ENCODE assay signal across 16 cellular contexts in genomic region chr17:841313-841712, GRCh38. TPM values are rescaled to one million over a fixed set of nuclear protein-coding genes. Genes with fewer than 3 reads are reported as not detected.
DNase-seq lines count a peak whose midpoint lies in the region; ATAC-seq, FAIRE-seq and TF ChIP-seq lines count a peak whose summit lies in the region.
"Had no signal": no experiment of that assay in that cellular context is flagged by ENCODE, and none has a peak within 500 bp of the region (broad histone marks: within the 10 kb centered on the region; RNA-seq: fewer than 3 reads in every experiment).

No MANE protein-coding gene starts in this region.

- H3K27me3 Mint-ChIP-seq in Caco-2 (ENCODE audit: insufficient read depth, unreplicated experiment), result no peaks in the 10 kb centered on the region

- H3K9me1 ChIP-seq in keratinocyte (ENCODE audit: control insufficient read depth, extremely low read depth, insufficient read depth, low read length), result no peaks in the 10 kb centered on the region

- POLR2A ChIA-PET in Caco-2 (lab: Charles Lee), result no interaction called here

- no peak overlapping the region for H2AFZ ChIP-seq in keratinocyte (ENCODE audit: control insufficient read depth, low read length)

- no peak for TF ChIP-seq EP300 in sigmoid colon (IDR thresholded peaks at IDR 0.05)

- H3K4me3 ChIP-seq in Caco-2 (ENCODE audit: low read depth, low read length) (no peak overlapping the region), H7 (ENCODE audit: insufficient read depth, low read depth, low read length) (no peak overlapping the region), keratinocyte (ENCODE audit: control insufficient read depth in 2 of 3, extremely low read depth in 1 of 3, insufficient read depth in 2 of 3, low read depth in 1 of 3, low read length in 3 of 3) (no peak overlapping the region), sigmoid colon (no peak overlapping the region)
- H3K4me3 ChIP-seq: K562, SK-N-MC had no signal

- peaks cover 94% of the 10 kb centered on the region for H3K36me3 Mint-ChIP-seq in Caco-2 (ENCODE audit: insufficient read depth, unreplicated experiment)
- H3K36me3 Mint-ChIP-seq: CD8-positive, alpha-beta memory T cell had no signal

- H3K36me3 ChIP-seq in Caco-2 (ENCODE audit: control insufficient read depth, insufficient read depth, low read length), result no peaks in the 10 kb centered on the region; the same call in 1 of the 2 replicates
- no peaks in the 10 kb centered on the region; the same call in 1 of the 2 replicates for H3K36me3 ChIP-seq in H7 (replicated peaks; ENCODE audit: control insufficient read depth, insufficient read depth, low read length)
- peaks cover 7 to 23% of the 10 kb centered on the region in 2 experiments for H3K36me3 ChIP-seq in keratinocyte (ENCODE audit: control insufficient read depth in 2 of 2, extremely low read depth in 1 of 2, insufficient read depth in 2 of 2, low read length in 2 of 2)
- no peaks in the 10 kb centered on the region for H3K36me3 ChIP-seq in sigmoid colon
- H3K36me3 ChIP-seq: BE2C had no signal

- WGBS in sigmoid colon, 2 donors, result 80 to 85% methylated on average over 33 of the region's 33 CpGs

- peak; percentile 46 for FAIRE-seq in keratinocyte (lab: Jason Lieb, UNC)
- FAIRE-seq: GM18507, K562 had no signal

- peaks cover 6% of the 10 kb centered on the region for H4K20me1 ChIP-seq in keratinocyte (ENCODE audit: control insufficient read depth, extremely low read depth, insufficient read depth, low read length)

- H3K9ac ChIP-seq in keratinocyte (ENCODE audit: control insufficient read depth, extremely low read depth, insufficient read depth, low read length), result no peak overlapping the region

- TF ChIP-seq CTCF in Caco-2 (IDR thresholded peaks at IDR 0.05; ENCODE audit: insufficient read depth in 1 of 2, low read depth in 1 of 2, low read length in 1 of 2, severe bottlenecking in 1 of 2, unreplicated experiment in 1 of 2) (no peak), keratinocyte (optimal IDR thresholded peaks at IDR 0.05 in 1 of 3, IDR thresholded peaks at IDR 0.05 in 1 of 3, conservative IDR thresholded peaks at IDR 0.05 in 1 of 3; ENCODE audit: extremely low read depth in 1 of 3, insufficient read depth in 2 of 3, low read length in 3 of 3) (no peak), sigmoid colon (IDR thresholded peaks at IDR 0.05) (no peak)

- no peaks in the 10 kb centered on the region for H3K4me1 Mint-ChIP-seq in Caco-2 (ENCODE audit: low read depth, unreplicated experiment)
- H3K4me1 Mint-ChIP-seq: CD8-positive, alpha-beta memory T cell had no signal

- CTCF ChIA-PET in Caco-2 (lab: Charles Lee), result no interaction called here

- peaks cover 12% of the 10 kb centered on the region for H3K9me3 Mint-ChIP-seq in Caco-2 (ENCODE audit: unreplicated experiment)
- H3K9me3 Mint-ChIP-seq: CD8-positive, alpha-beta memory T cell had no signal

- DNase-seq in Caco-2, result no peak
- peak; percentile 59 for DNase-seq in H7
- no peak for DNase-seq in keratinocyte (ENCODE audit: low read depth, low spot score)
- DNase-seq in sigmoid colon, result no peak
- DNase-seq in NCI-H1930 (lab: John Stamatoyannopoulos, UW), result no peak
- no peak for DNase-seq in DMS53 (lab: John Stamatoyannopoulos, UW)
- DNase-seq: BE2C; CD8-positive, alpha-beta memory T cell; NCI-H1694; NCI-H446 had no signal

- no peak overlapping the region for H3K27ac ChIP-seq in keratinocyte (ENCODE audit: control insufficient read depth, insufficient read depth, low read length)
- H3K27ac ChIP-seq in sigmoid colon, result peak overlapping the region in 3 of 4 donors; percentile 42 to 89 (median 89)
- H3K27ac ChIP-seq: HL-60, SK-N-MC had no signal

- H3K4me2 ChIP-seq in keratinocyte (ENCODE audit: control insufficient read depth, extremely low read depth, insufficient read depth, low read depth, low read length), result no peak overlapping the region

- H3K4me1 ChIP-seq in Caco-2 (no peaks in the 10 kb centered on the region), keratinocyte (ENCODE audit: control insufficient read depth, extremely low read depth, insufficient read depth, low read length) (no peaks in the 10 kb centered on the region), sigmoid colon (peaks cover 0 to 32% (median 27%) of the 10 kb centered on the region in 4 donors)
- H3K4me1 ChIP-seq: BE2C had no signal

- H3K9me3 ChIP-seq in Caco-2, result no peaks in the 10 kb centered on the region; the same call in 1 of the 2 replicates
- H3K9me3 ChIP-seq in keratinocyte (ENCODE audit: control insufficient read depth, low read depth, low read length), result peaks cover 2% of the 10 kb centered on the region
- no peaks in the 10 kb centered on the region for H3K9me3 ChIP-seq in sigmoid colon
- H3K9me3 ChIP-seq: BE2C had no signal

- H3K27me3 ChIP-seq in Caco-2 (replicated peaks; ENCODE audit: control insufficient read depth, insufficient read depth, low read length), result no peaks in the 10 kb centered on the region
- no peaks in the 10 kb centered on the region for H3K27me3 ChIP-seq in H7 (ENCODE audit: control insufficient read depth, insufficient read depth, low read length)
- H3K27me3 ChIP-seq in keratinocyte (ENCODE audit: control insufficient read depth, extremely low read depth, insufficient read depth, low read length), result no peaks in the 10 kb centered on the region
- H3K27me3 ChIP-seq in sigmoid colon, result no peaks in the 10 kb centered on the region
- H3K27me3 ChIP-seq: BE2C had no signal

- intact Hi-C loops in Caco-2 (cut with micrococcal nuclease; ENCODE audit: unreplicated experiment), result no loop called here
- intact Hi-C loops in sigmoid colon (cut with DNase I), result no loop called here

- no peak overlapping the region for H3K4me3 Mint-ChIP-seq in Caco-2 (ENCODE audit: unreplicated experiment)
- H3K4me3 Mint-ChIP-seq: CD8-positive, alpha-beta memory T cell had no signal

- dilution Hi-C loops in keratinocyte (cut with MboI; ENCODE audit: extremely low pct_ligation_motif_present, low sequenced_read_pairs), result no loop called here

- TF ChIP-seq POLR2A in sigmoid colon (IDR thresholded peaks at IDR 0.05), result no peak

- no TSS peak for BruUV-seq in Caco-2 (replicated peaks; lab: Mats Ljungman, UMichigan)

- no peak for ATAC-seq in HG02798 (IDR thresholded peaks at IDR 0.05; ENCODE audit: poor library complexity, unreplicated experiment)
- no peak for ATAC-seq in HG03469 (IDR thresholded peaks at IDR 0.05; ENCODE audit: unreplicated experiment)
- ATAC-seq: K562 had no signal

- H3K27ac Mint-ChIP-seq in Caco-2 (ENCODE audit: unreplicated experiment), result peak overlapping the region; percentile 45
- H3K27ac Mint-ChIP-seq: CD8-positive, alpha-beta memory T cell had no signal

- H3K79me2 ChIP-seq in keratinocyte (ENCODE audit: control insufficient read depth, insufficient read depth, low read length), result peaks cover 83% of the 10 kb centered on the region

RNA-seq across cellular contexts. Expression of gene MRM3, which starts 59.2 kb away (rescaled TPM):
- total RNA-seq in Caco-2 (2022), result 11.0 and 14.1 TPM in 2 replicates
- 58.9 and 61.5 TPM in 2 replicates for total RNA-seq in H7 (2014; rRNA removed; shearing (Covaris generic))
- 10.9 to 15.5 TPM (median 11.5 TPM) in 3 replicates for polyA plus RNA-seq in keratinocyte
- polyA plus RNA-seq in keratinocyte (2011; ENCODE audit: low read depth), result 8.8 TPM
- 7.2 and 8.9 TPM in 2 replicates for polyA plus RNA-seq in keratinocyte (2011; cell fraction: cytosol; rRNA removed)
- polyA plus RNA-seq in keratinocyte (2011; cell fraction: nucleus; rRNA removed), result 8.3 and 8.8 TPM in 2 replicates
- 12.9 and 13.8 TPM in 2 replicates for polyA plus RNA-seq in keratinocyte (2012; ENCODE audit: low replicate concordance)
- 3.3 to 8.7 TPM (median 5.5 TPM) in 3 replicates for polyA minus RNA-seq in keratinocyte
- 6.9 TPM for polyA minus RNA-seq in keratinocyte (2011; cell fraction: cytosol; rRNA and poly(A)+ RNA removed)
- polyA minus RNA-seq in keratinocyte (2011; cell fraction: nucleus; rRNA and poly(A)+ RNA removed), result 6.1 and 6.4 TPM in 2 replicates
- 10 to 100 TPM; 11.0 to 22.4 (median 18.0) TPM for total RNA-seq in sigmoid colon
- 10 to 100 TPM; 10.4 to 17.4 (median 11.4) TPM for polyA plus RNA-seq in sigmoid colon

RNA-seq across cellular contexts. Expression of gene GLOD4, which starts 59.2 kb away (rescaled TPM):
- 69.7 and 74.0 TPM in 2 replicates for total RNA-seq in Caco-2 (2022)
- total RNA-seq in H7 (2014; rRNA removed; shearing (Covaris generic)), result 55.9 and 60.8 TPM in 2 replicates
- 47.1 to 71.9 TPM (median 62.8 TPM) in 3 replicates for polyA plus RNA-seq in keratinocyte
- polyA plus RNA-seq in keratinocyte (2011; ENCODE audit: low read depth), result 117 TPM
- 48.9 and 63.3 TPM in 2 replicates for polyA plus RNA-seq in keratinocyte (2011; cell fraction: cytosol; rRNA removed)
- polyA plus RNA-seq in keratinocyte (2011; cell fraction: nucleus; rRNA removed), result 89.0 and 91.2 TPM in 2 replicates
- polyA plus RNA-seq in keratinocyte (2012; ENCODE audit: low replicate concordance), result 63.4 and 74.8 TPM in 2 replicates
- polyA minus RNA-seq in keratinocyte, result 5.8 to 50.7 TPM (median 17.0 TPM) in 3 replicates
- 15.5 TPM for polyA minus RNA-seq in keratinocyte (2011; cell fraction: cytosol; rRNA and poly(A)+ RNA removed)
- polyA minus RNA-seq in keratinocyte (2011; cell fraction: nucleus; rRNA and poly(A)+ RNA removed), result 13.0 and 25.7 TPM in 2 replicates
- 10 to 100 TPM; 28.8 to 42.7 (median 35.7) TPM for total RNA-seq in sigmoid colon
- polyA plus RNA-seq in sigmoid colon, result 10 to 100 TPM; 56.1 to 85.5 (median 79.3) TPM
